ENCODE assay signal across 1 cellular context in genomic region chr19:17305211-17305516, GRCh38.
TF ChIP-seq lines count a peak whose summit lies in the region.

No MANE protein-coding gene starts in this region.

TF ChIP-seq in HEK293, 187 proteins besides CTCF, POLR2A, EP300 and RAD21 (continued from another document):
- TF ChIP-seq TSHZ1 (tag by site-specific recombination; IDR thresholded peaks at IDR 0.05; ENCODE audit: borderline replicate concordance) (no peak), ZSCAN5A (tag by site-specific recombination; IDR thresholded peaks at IDR 0.05) (no peak), ZNF19 (tag by site-specific recombination; IDR thresholded peaks at IDR 0.05; ENCODE audit: low read depth) (no peak), HOXD13 (CRISPR knock-in tag; IDR thresholded peaks at IDR 0.05; ENCODE audit: borderline replicate concordance) (no peak; the same call in 1 of the 2 replicates), ZSCAN30 (tag by site-specific recombination; IDR thresholded peaks at IDR 0.05) (peak; percentile 89), ZNF175 (tag by site-specific recombination; IDR thresholded peaks at IDR 0.05) (no peak), ZNF585B (tag by site-specific recombination; IDR thresholded peaks at IDR 0.05) (no peak), BCL11A (tag by site-specific recombination; IDR thresholded peaks at IDR 0.05; ENCODE audit: low read depth) (no peak; the same call in 1 of the 2 replicates), ZBTB21 (tag by site-specific recombination; IDR thresholded peaks at IDR 0.05) (no peak), ZNF138 (tag by site-specific recombination; IDR thresholded peaks at IDR 0.05; ENCODE audit: borderline replicate concordance) (no peak), ZIC2 (tag by site-specific recombination; IDR thresholded peaks at IDR 0.05) (no peak), ZNF239 (tag by site-specific recombination; IDR thresholded peaks at IDR 0.05) (no peak), ZBTB10 (tag by site-specific recombination; IDR thresholded peaks at IDR 0.05) (no peak; the same call in 1 of the 2 replicates)
